ENCODE assay signal across 23 cellular contexts in genomic region chr10:14431868-14432267, GRCh38.
"Had no signal": no experiment of that assay in that cellular context is flagged by ENCODE, and none has a peak within 500 bp of the region (broad histone marks: within the 10 kb centered on the region; RNA-seq: fewer than 3 reads in every experiment).

No MANE protein-coding gene starts in this region.

- H3K36me3 Mint-ChIP-seq: naive thymus-derived CD4-positive, alpha-beta T cell; natural killer cell treated with Interleukin-12 subunit alpha and Interleukin-12 subunit beta and Interleukin-15 and Interleukin-18, amount 100 ng/mL, for 72 hours; stimulated activated naive B cell treated with anti-CD40 and anti-IgM and Interleukin-4, amounts not matched to agents 10 μg/mL and 1 μg/mL and 100 μg/mL, for 72 hours had no signal

- H3K79me2 ChIP-seq: hepatocyte, parathyroid adenoma had no signal

- ATAC-seq: heart right ventricle; mucosa of descending colon; naive thymus-derived CD4-positive, alpha-beta T cell; natural killer cell treated with Interleukin-12 subunit alpha and Interleukin-12 subunit beta and Interleukin-15 and Interleukin-18, amount 100 ng/mL, for 72 hours; psoas muscle; right lobe of liver; stimulated activated naive B cell treated with anti-CD40 and anti-IgM and Interleukin-4, amounts not matched to agents 10 μg/mL and 1 μg/mL and 100 μg/mL, for 72 hours; stimulated activated naive CD8-positive, alpha-beta T cell treated with anti-CD3 and anti-CD28 coated beads, Interleukin-15, Interleukin-2, amounts not matched to agents 100 U/mL and 50 U/mL, for 24 hours; upper lobe of right lung had no signal

- H3K9me3 ChIP-seq: heart right ventricle, left ventricle myocardium inferior, mucosa of descending colon, psoas muscle, right atrium auricular region, right lobe of liver, stomach, testis, thyroid gland, transverse colon, upper lobe of right lung had no signal

- H3K4me3 ChIP-seq: heart right ventricle, hepatocyte, left ventricle myocardium inferior, lung, mucosa of descending colon, psoas muscle, right atrium auricular region, right lobe of liver, smooth muscle cell, stomach, testis, thyroid gland, transverse colon, upper lobe of right lung had no signal

- H3K27me3 ChIP-seq: hepatocyte, right atrium auricular region, right lobe of liver, stomach, testis, thyroid gland had no signal

- H3K27ac Mint-ChIP-seq: naive thymus-derived CD4-positive, alpha-beta T cell; natural killer cell treated with Interleukin-12 subunit alpha and Interleukin-12 subunit beta and Interleukin-15 and Interleukin-18, amount 100 ng/mL, for 72 hours; stimulated activated naive B cell treated with anti-CD40 and anti-IgM and Interleukin-4, amounts not matched to agents 10 μg/mL and 1 μg/mL and 100 μg/mL, for 72 hours had no signal

- H3K27ac ChIP-seq: heart right ventricle, hepatocyte, left ventricle myocardium inferior, parathyroid adenoma, psoas muscle, right atrium auricular region, right lobe of liver, stomach, testis, thyroid gland, transverse colon, upper lobe of right lung had no signal

- H2AFZ ChIP-seq: hepatocyte, parathyroid adenoma had no signal

- H3K9ac ChIP-seq: parathyroid adenoma had no signal

- H3K9me3 Mint-ChIP-seq: natural killer cell treated with Interleukin-12 subunit alpha and Interleukin-12 subunit beta and Interleukin-15 and Interleukin-18, amount 100 ng/mL, for 72 hours; stimulated activated naive B cell treated with anti-CD40 and anti-IgM and Interleukin-4, amounts not matched to agents 10 μg/mL and 1 μg/mL and 100 μg/mL, for 72 hours had no signal

- H3K4me1 Mint-ChIP-seq: naive thymus-derived CD4-positive, alpha-beta T cell; stimulated activated naive B cell treated with anti-CD40 and anti-IgM and Interleukin-4, amounts not matched to agents 10 μg/mL and 1 μg/mL and 100 μg/mL, for 72 hours had no signal

- H3K4me1 ChIP-seq: heart right ventricle, left ventricle myocardium inferior, parathyroid adenoma, psoas muscle, right atrium auricular region, right lobe of liver, stomach, testis, thyroid gland, transverse colon, upper lobe of right lung had no signal

- H3K4me2 ChIP-seq: hepatocyte, smooth muscle cell had no signal

- DNase-seq: heart right ventricle; islet precursor cell; left ventricle myocardium inferior; midbrain; mucosa of descending colon; naive thymus-derived CD4-positive, alpha-beta T cell; psoas muscle; right lobe of liver; stimulated activated CD4-positive, alpha-beta T cell treated with anti-CD3 and anti-CD28 coated beads, Interleukin-1b, Interleukin-23, amount 100 ng/mL, for 48 hours; stimulated activated CD4-positive, alpha-beta T cell treated with anti-CD3 and anti-CD28 coated beads, Interleukin-2, amount 100 ng/mL, for 48 hours; stimulated activated naive B cell treated with anti-CD40 and anti-IgM and Interleukin-4, amounts not matched to agents 10 μg/mL and 1 μg/mL and 100 μg/mL, for 72 hours; stimulated activated naive CD8-positive, alpha-beta T cell treated with anti-CD3 and anti-CD28 coated beads, Interleukin-15, Interleukin-2, amounts not matched to agents 100 U/mL and 50 U/mL, for 24 hours; stomach; testis; thyroid gland; transverse colon; upper lobe of right lung had no signal

- H3K4me3 Mint-ChIP-seq: naive thymus-derived CD4-positive, alpha-beta T cell; natural killer cell treated with Interleukin-12 subunit alpha and Interleukin-12 subunit beta and Interleukin-15 and Interleukin-18, amount 100 ng/mL, for 72 hours; stimulated activated naive B cell treated with anti-CD40 and anti-IgM and Interleukin-4, amounts not matched to agents 10 μg/mL and 1 μg/mL and 100 μg/mL, for 72 hours had no signal

- H3K36me3 ChIP-seq: heart right ventricle, left ventricle myocardium inferior, right atrium auricular region, right lobe of liver, stomach, thyroid gland, transverse colon, upper lobe of right lung had no signal
